In genomic region chr16:81775570-81775969, GRCh38 we compare ENCODE assay signal across 24 cellular contexts.
"Had no signal": no experiment of that assay in that cellular context is flagged by ENCODE, and none has a peak within 500 bp of the region (broad histone marks: within the 10 kb centered on the region; RNA-seq: fewer than 3 reads in every experiment).

No MANE protein-coding gene starts in this region.

- DNase-seq: activated CD4-positive, alpha-beta memory T cell treated with anti-CD3 and anti-CD28 coated beads for 36 hours; activated CD4-positive, alpha-beta T cell treated with anti-CD3 and anti-CD28 coated beads for 4 hours; activated CD4-positive, CD25-positive, alpha-beta regulatory T cell; activated effector memory CD4-positive, alpha-beta T cell treated with Interleukin-2 at 50 U/mL for 16 hours; activated naive CD4-positive, alpha-beta T cell treated with anti-CD3 and anti-CD28 coated beads, Interleukin-2, amount 10 ng/mL, durations not matched to agents 7 days and 5 days; activated T-cell treated with anti-CD3 and anti-CD28 coated beads, Interleukin-2, amount 50 U/mL, for 72 hours; amygdala; colonic mucosa; esophagus squamous epithelium; gastrocnemius medialis; hippocampal formation; kidney glomerular epithelial cell; left lung; natural killer cell; ovary; psoas muscle; stimulated activated CD4-positive, alpha-beta T cell treated with anti-CD3 and anti-CD28 coated beads, Interleukin-4, amount 100 ng/mL, for 1 hour; stimulated activated naive CD8-positive, alpha-beta T cell treated with anti-CD3 and anti-CD28 coated beads, Interleukin-15, Interleukin-2, amounts not matched to agents 100 U/mL and 50 U/mL, for 24 hours; substantia nigra; thyroid gland; upper lobe of right lung had no signal

- H3K4me1 ChIP-seq: colonic mucosa, psoas muscle had no signal

- H3K27ac ChIP-seq: colonic mucosa, left lung, ovary, psoas muscle, upper lobe of right lung had no signal

- H3K4me3 ChIP-seq: colonic mucosa, esophagus squamous epithelium, gastrocnemius medialis, left lung, ovary, psoas muscle, right atrium auricular region, spleen, thyroid gland, upper lobe of right lung had no signal

- H3K4me3 Mint-ChIP-seq: activated CD4-positive, alpha-beta memory T cell treated with anti-CD3 and anti-CD28 coated beads for 36 hours; activated naive CD4-positive, alpha-beta T cell treated with anti-CD3 and anti-CD28 coated beads, Interleukin-2, amount 10 ng/mL, durations not matched to agents 7 days and 5 days; activated T-cell treated with anti-CD3 and anti-CD28 coated beads, Interleukin-2, amount 50 U/mL, for 72 hours; mesothelial cell of epicardium; natural killer cell had no signal

- H3K27me3 ChIP-seq: ovary, right atrium auricular region, thyroid gland, upper lobe of right lung had no signal

- H3K36me3 ChIP-seq: colonic mucosa, esophagus squamous epithelium, gastrocnemius medialis, left lung, ovary, right atrium auricular region, spleen, thyroid gland, upper lobe of right lung had no signal

- H3K9me3 ChIP-seq: colonic mucosa, esophagus squamous epithelium, gastrocnemius medialis, left lung, ovary, psoas muscle, right atrium auricular region, spleen, thyroid gland, upper lobe of right lung had no signal

- H3K27ac Mint-ChIP-seq: activated CD4-positive, alpha-beta memory T cell treated with anti-CD3 and anti-CD28 coated beads for 36 hours; activated naive CD4-positive, alpha-beta T cell treated with anti-CD3 and anti-CD28 coated beads, Interleukin-2, amount 10 ng/mL, durations not matched to agents 7 days and 5 days; activated T-cell treated with anti-CD3 and anti-CD28 coated beads, Interleukin-2, amount 50 U/mL, for 72 hours; mesothelial cell of epicardium; natural killer cell had no signal

- H3K36me3 Mint-ChIP-seq: activated CD4-positive, alpha-beta memory T cell treated with anti-CD3 and anti-CD28 coated beads for 36 hours; activated naive CD4-positive, alpha-beta T cell treated with anti-CD3 and anti-CD28 coated beads, Interleukin-2, amount 10 ng/mL, durations not matched to agents 7 days and 5 days; mesothelial cell of epicardium; natural killer cell had no signal

- ATAC-seq: activated T-cell treated with anti-CD3 and anti-CD28 coated beads, Interleukin-2, amount 50 U/mL, for 72 hours; gastrocnemius medialis; left lung; natural killer cell; psoas muscle; stimulated activated naive CD8-positive, alpha-beta T cell treated with anti-CD3 and anti-CD28 coated beads, Interleukin-15, Interleukin-2, amounts not matched to agents 100 U/mL and 50 U/mL, for 24 hours; upper lobe of right lung had no signal

- H3K9me3 Mint-ChIP-seq: activated CD4-positive, alpha-beta memory T cell treated with anti-CD3 and anti-CD28 coated beads for 36 hours; activated naive CD4-positive, alpha-beta T cell treated with anti-CD3 and anti-CD28 coated beads, Interleukin-2, amount 10 ng/mL, durations not matched to agents 7 days and 5 days; activated T-cell treated with anti-CD3 and anti-CD28 coated beads, Interleukin-2, amount 50 U/mL, for 72 hours; mesothelial cell of epicardium; natural killer cell had no signal
